In genomic region chr7:53113424-53113823, GRCh38 we compare ENCODE assay signal across 17 cellular contexts.
DNase-seq lines count a peak whose midpoint lies in the region; ATAC-seq and TF ChIP-seq lines count a peak whose summit lies in the region.
"Had no signal": no experiment of that assay in that cellular context is flagged by ENCODE, and none has a peak within 500 bp of the region (broad histone marks: within the 10 kb centered on the region; RNA-seq: fewer than 3 reads in every experiment).

No MANE protein-coding gene starts in this region.

- H4K12ac ChIP-seq in trophoblast cell (ENCODE audit: low read depth, low read length): no peak overlapping the region

- DNase-seq in left lung (peak in 1 of 2 donors; percentile 10), trophoblast cell (no peak), Ammon's horn (ENCODE audit: low spot score) (no peak)
- no peak for DNase-seq in activated T-helper 1 cell treated with anti-CD3 and anti-CD28 coated beads, Interleukin-12 subunit alpha, Interleukin-12 subunit beta, Interleukin-2, Interleukin-4 antibody, amounts not matched to agents 30 ng/mL and 10 ng/mL and 1 ng/mL, durations not matched to agents 14 hours and 24 hours and 36 hours (ENCODE audit: low spot score)
- DNase-seq: 8988T; ACHN; Caco-2; Calu3; CD4-positive, alpha-beta T cell; CD8-positive, alpha-beta T cell; DMS79 treated with DMSO at 0.1 percent for 48 hours; GF-D8 had no signal

- H3K79me1 ChIP-seq in trophoblast cell (ENCODE audit: low read length): no peaks in the 10 kb centered on the region

- no peaks in the 10 kb centered on the region for H3K9me3 ChIP-seq in OCI-LY1 (ENCODE audit: low read length)
- H3K9me3 ChIP-seq in left lung: no peaks in the 10 kb centered on the region
- no peaks in the 10 kb centered on the region for H3K9me3 ChIP-seq in trophoblast cell (ENCODE audit: insufficient read depth, low read depth, low read length)
- H3K9me3 ChIP-seq: BLaER1 treated with 17β-estradiol and CSF1 and Interleukin-3, amounts not matched to agents 10 nM and 100 nM; Caco-2 had no signal

- H3K4me3 ChIP-seq in OCI-LY1 (ENCODE audit: low read depth, low read length, poor library complexity, severe bottlenecking) (no peak overlapping the region), left lung (no peak overlapping the region), trophoblast cell (ENCODE audit: low read depth, low read length) (no peak overlapping the region)
- H3K4me3 ChIP-seq: BLaER1 treated with 17β-estradiol and CSF1 and Interleukin-3, amounts not matched to agents 10 nM and 100 nM had no signal

- no peaks in the 10 kb centered on the region for H3K36me3 Mint-ChIP-seq in activated T-helper 1 cell treated with anti-CD3 and anti-CD28 coated beads, Interleukin-12 subunit alpha, Interleukin-12 subunit beta, Interleukin-2, Interleukin-4 antibody, amounts not matched to agents 30 ng/mL and 10 ng/mL and 1 ng/mL, durations not matched to agents 14 hours and 24 hours and 36 hours (ENCODE audit: low read depth)
- H3K36me3 Mint-ChIP-seq: CD8-positive, alpha-beta T cell had no signal

- no peak overlapping the region for H4K8ac ChIP-seq in trophoblast cell (ENCODE audit: low read depth, low read length)

- no peaks in the 10 kb centered on the region for H3K9me2 ChIP-seq in OCI-LY1 (ENCODE audit: low read depth, low read length)

- H3K27me3 ChIP-seq in OCI-LY1 (ENCODE audit: insufficient read depth, low read length): no peaks in the 10 kb centered on the region
- H3K27me3 ChIP-seq in left lung: no peaks in the 10 kb centered on the region
- H3K27me3 ChIP-seq in trophoblast cell (ENCODE audit: insufficient read depth, low read length): no peaks in the 10 kb centered on the region
- H3K27me3 ChIP-seq: BLaER1 treated with 17β-estradiol and CSF1 and Interleukin-3, amounts not matched to agents 10 nM and 100 nM had no signal

- H3K9ac ChIP-seq in OCI-LY1 (ENCODE audit: low read length): no peak overlapping the region
- H3K9ac ChIP-seq in trophoblast cell (ENCODE audit: low read length): no peak overlapping the region
- H3K9ac ChIP-seq: BLaER1 treated with 17β-estradiol and CSF1 and Interleukin-3, amounts not matched to agents 10 nM and 100 nM had no signal

- H3K4me1 ChIP-seq in OCI-LY1 (ENCODE audit: insufficient read depth, low read length, severe bottlenecking) (peaks cover 65% of the 10 kb centered on the region), left lung (no peaks in the 10 kb centered on the region), trophoblast cell (ENCODE audit: control insufficient read depth in 1 of 2, insufficient read depth in 2 of 2, low read length in 2 of 2) (peaks cover 0 to 1% of the 10 kb centered on the region in 2 experiments)
- H3K4me1 ChIP-seq: Caco-2 had no signal

- H3K4me1 Mint-ChIP-seq in activated T-helper 1 cell treated with anti-CD3 and anti-CD28 coated beads, Interleukin-12 subunit alpha, Interleukin-12 subunit beta, Interleukin-2, Interleukin-4 antibody, amounts not matched to agents 30 ng/mL and 10 ng/mL and 1 ng/mL, durations not matched to agents 14 hours and 24 hours and 36 hours (ENCODE audit: low read depth): no peaks in the 10 kb centered on the region
- H3K4me1 Mint-ChIP-seq: B cell had no signal

- intact Hi-C loops in left lung (cut with DNase I): no loop called here
- intact Hi-C loops in activated T-helper 1 cell treated with anti-CD3 and anti-CD28 coated beads, Interleukin-12 subunit alpha, Interleukin-12 subunit beta, Interleukin-2, Interleukin-4 antibody, amounts not matched to agents 30 ng/mL and 10 ng/mL and 1 ng/mL, durations not matched to agents 14 hours and 24 hours and 36 hours (cut with micrococcal nuclease): no loop called here

- ATAC-seq in left lung (peak; percentile 64), GM21576 (IDR thresholded peaks at IDR 0.05; ENCODE audit: unreplicated experiment) (no peak)
- ATAC-seq: CD8-positive, alpha-beta T cell had no signal

- H2BK5ac ChIP-seq in trophoblast cell (ENCODE audit: low read depth, low read length, poor library complexity): no peak overlapping the region

- no peaks in the 10 kb centered on the region for H3K79me2 ChIP-seq in OCI-LY1 (ENCODE audit: insufficient read depth, low read length)
- H3K79me2 ChIP-seq in trophoblast cell (ENCODE audit: control insufficient read depth, insufficient read depth, low read length, poor library complexity): no peaks in the 10 kb centered on the region

- H3K27me3 Mint-ChIP-seq in activated T-helper 1 cell treated with anti-CD3 and anti-CD28 coated beads, Interleukin-12 subunit alpha, Interleukin-12 subunit beta, Interleukin-2, Interleukin-4 antibody, amounts not matched to agents 30 ng/mL and 10 ng/mL and 1 ng/mL, durations not matched to agents 14 hours and 24 hours and 36 hours (ENCODE audit: insufficient read depth): no peaks in the 10 kb centered on the region
- H3K27me3 Mint-ChIP-seq: B cell; CD4-positive, alpha-beta T cell had no signal

- no peak overlapping the region for H4K91ac ChIP-seq in trophoblast cell (ENCODE audit: low read depth, low read length)

- no peaks in the 10 kb centered on the region for H4K20me1 ChIP-seq in OCI-LY1 (ENCODE audit: insufficient read depth, low read length)
- H4K20me1 ChIP-seq: BLaER1 treated with 17β-estradiol and CSF1 and Interleukin-3, amounts not matched to agents 10 nM and 100 nM had no signal

- no peak overlapping the region for H3K18ac ChIP-seq in trophoblast cell (ENCODE audit: low read length)

- H3K27ac ChIP-seq in OCI-LY1 (ENCODE audit: low read depth, low read length, poor library complexity, severe bottlenecking) (no peak overlapping the region), left lung (no peak overlapping the region), trophoblast cell (ENCODE audit: low read depth, low read length) (no peak overlapping the region)
- H3K27ac ChIP-seq: BLaER1 treated with 17β-estradiol and CSF1 and Interleukin-3, amounts not matched to agents 10 nM and 100 nM; C4-2B had no signal

- H3K4me2 ChIP-seq in OCI-LY1 (ENCODE audit: low read length) (0 out of 2 replicates have a peak overlapping the region, but pooled peaks have one; percentile 8), trophoblast cell (ENCODE audit: low read length) (no peak overlapping the region)
- H3K4me2 ChIP-seq: BLaER1 treated with 17β-estradiol and CSF1 and Interleukin-3, amounts not matched to agents 10 nM and 100 nM had no signal

- H3K4ac ChIP-seq in trophoblast cell (ENCODE audit: low read depth, low read length): no peak overlapping the region

- H3K14ac ChIP-seq in trophoblast cell (ENCODE audit: low read length): no peak overlapping the region

- H3K27ac Mint-ChIP-seq in activated T-helper 1 cell treated with anti-CD3 and anti-CD28 coated beads, Interleukin-12 subunit alpha, Interleukin-12 subunit beta, Interleukin-2, Interleukin-4 antibody, amounts not matched to agents 30 ng/mL and 10 ng/mL and 1 ng/mL, durations not matched to agents 14 hours and 24 hours and 36 hours: no peak overlapping the region
- H3K27ac Mint-ChIP-seq: B cell; CD4-positive, alpha-beta T cell; CD8-positive, alpha-beta T cell had no signal

- H2AK5ac ChIP-seq in trophoblast cell (ENCODE audit: low read length): peak overlapping the region; percentile 62

- peaks cover 23% of the 10 kb centered on the region for H3K9me3 Mint-ChIP-seq in activated T-helper 1 cell treated with anti-CD3 and anti-CD28 coated beads, Interleukin-12 subunit alpha, Interleukin-12 subunit beta, Interleukin-2, Interleukin-4 antibody, amounts not matched to agents 30 ng/mL and 10 ng/mL and 1 ng/mL, durations not matched to agents 14 hours and 24 hours and 36 hours

- TF ChIP-seq CTCF in OCI-LY1 (IDR thresholded peaks at IDR 0.05; ENCODE audit: low read length): no peak
- no peak for TF ChIP-seq CTCF in left lung (IDR thresholded peaks at IDR 0.05)

- H2BK120ac ChIP-seq in trophoblast cell (ENCODE audit: insufficient read depth, low read length, poor library complexity): no peak overlapping the region

- no CpG with 5 or more reads among the region's 4 CpGs for WGBS in trophoblast cell (ENCODE audit: extremely low coverage, insufficient coverage, insufficient read length)

- peak overlapping the region; percentile 35; the same call in 1 of the 2 replicates for H2AFZ ChIP-seq in OCI-LY1 (ENCODE audit: low read length)
- H2AFZ ChIP-seq in trophoblast cell (ENCODE audit: insufficient read depth, low read length, poor library complexity): no peak overlapping the region

- no peaks in the 10 kb centered on the region for H3F3A ChIP-seq in OCI-LY1 (ENCODE audit: insufficient read depth, low read length)

- H3K4me3 Mint-ChIP-seq in activated T-helper 1 cell treated with anti-CD3 and anti-CD28 coated beads, Interleukin-12 subunit alpha, Interleukin-12 subunit beta, Interleukin-2, Interleukin-4 antibody, amounts not matched to agents 30 ng/mL and 10 ng/mL and 1 ng/mL, durations not matched to agents 14 hours and 24 hours and 36 hours: no peak overlapping the region
- H3K4me3 Mint-ChIP-seq: B cell; CD4-positive, alpha-beta T cell; CD8-positive, alpha-beta T cell had no signal

- H3K23ac ChIP-seq in trophoblast cell (ENCODE audit: low read length): no peak overlapping the region

- H3K36me3 ChIP-seq in OCI-LY1 (ENCODE audit: insufficient read depth, low read length) (no peaks in the 10 kb centered on the region), left lung (no peaks in the 10 kb centered on the region), trophoblast cell (ENCODE audit: control insufficient read depth in 1 of 2, insufficient read depth in 2 of 2, low read length in 2 of 2) (no peaks in the 10 kb centered on the region)
- H3K36me3 ChIP-seq: BLaER1 treated with 17β-estradiol and CSF1 and Interleukin-3, amounts not matched to agents 10 nM and 100 nM had no signal

- H2BK12ac ChIP-seq in trophoblast cell (ENCODE audit: low read length): no peak overlapping the region
